In the genomic region with DNA sequence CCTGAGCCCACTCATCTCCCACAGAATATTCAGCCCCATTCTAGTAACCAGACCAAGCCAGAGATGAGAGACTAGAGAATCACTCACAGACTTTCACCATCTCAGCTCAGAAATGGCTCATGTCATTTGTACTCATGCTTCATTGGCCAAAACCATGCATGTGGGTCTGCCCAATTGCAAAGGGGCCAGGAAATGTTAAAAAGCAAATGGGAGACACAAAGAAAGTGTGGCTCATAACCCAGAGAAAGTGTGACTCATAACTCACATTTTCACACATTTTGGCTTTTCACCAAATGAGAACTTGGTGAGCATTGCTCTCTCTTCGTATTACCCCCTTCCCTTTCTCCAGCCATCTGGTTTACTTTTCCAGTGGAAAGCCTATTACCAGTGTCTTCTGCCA, we compare ENCODE assay signal across 9 cellular contexts.
DNase-seq lines count a peak whose midpoint lies in the region; ATAC-seq and TF ChIP-seq lines count a peak whose summit lies in the region.
"Had no signal": no experiment of that assay in that cellular context is flagged by ENCODE, and none has a peak within 500 bp of the region (broad histone marks: within the 10 kb centered on the region; RNA-seq: fewer than 3 reads in every experiment).

No MANE protein-coding gene starts in this region.

- no peaks in the 10 kb centered on the region for H3K36me3 Mint-ChIP-seq in activated T-cell treated with anti-CD3 and anti-CD28 coated beads, Interleukin-2, amount 50 U/mL, for 4 hours (ENCODE audit: insufficient read depth)
- H3K36me3 Mint-ChIP-seq in activated T-cell treated with anti-CD3 and anti-CD28 coated beads, Interleukin-2, amount 50 U/mL, for 24 hours (ENCODE audit: low read depth): no peaks in the 10 kb centered on the region
- no peaks in the 10 kb centered on the region for H3K36me3 Mint-ChIP-seq in T-helper 2 cell treated with Interferon-gamma antibody and Interleukin-4, amounts not matched to agents 5 μg/mL and 100 μg/mL, for 36 hours (ENCODE audit: low read depth)

- H3K4me1 ChIP-seq in adrenal gland (replicated peaks in 1 of 2): no peaks in the 10 kb centered on the region

- intact Hi-C loops in adrenal gland (cut with DNase I): no loop called here

- WGBS in adrenal gland, 4 donors: 70 to 92% (median 86%) methylated on average over 1 of the region's 1 CpG

- H3K4me1 Mint-ChIP-seq in activated T-cell treated with anti-CD3 and anti-CD28 coated beads, Interleukin-2, amount 50 U/mL, for 4 hours (ENCODE audit: low read depth): no peaks in the 10 kb centered on the region
- H3K4me1 Mint-ChIP-seq in activated T-cell treated with anti-CD3 and anti-CD28 coated beads, Interleukin-2, amount 50 U/mL, for 24 hours (ENCODE audit: low read depth): peaks cover 8% of the 10 kb centered on the region
- no peaks in the 10 kb centered on the region for H3K4me1 Mint-ChIP-seq in T-helper 2 cell treated with Interferon-gamma antibody and Interleukin-4, amounts not matched to agents 5 μg/mL and 100 μg/mL, for 36 hours (ENCODE audit: low read depth)
- H3K4me1 Mint-ChIP-seq: nephron progenitor cell had no signal

- H3K27ac Mint-ChIP-seq in activated T-cell treated with anti-CD3 and anti-CD28 coated beads, Interleukin-2, amount 50 U/mL, for 24 hours: no peak overlapping the region
- H3K27ac Mint-ChIP-seq in T-helper 2 cell treated with Interferon-gamma antibody and Interleukin-4, amounts not matched to agents 5 μg/mL and 100 μg/mL, for 36 hours: no peak overlapping the region
- H3K27ac Mint-ChIP-seq: nephron progenitor cell had no signal

- H3K36me3 ChIP-seq in adrenal gland (replicated peaks in 1 of 2): no peaks in the 10 kb centered on the region

- ATAC-seq in activated T-cell treated with anti-CD3 and anti-CD28 coated beads, Interleukin-2, amount 50 U/mL, for 4 hours: peak; percentile 96 to 97
- ATAC-seq in HG02610 (IDR thresholded peaks at IDR 0.05; ENCODE audit: unreplicated experiment): peak; percentile 93

- H3K27me3 ChIP-seq in adrenal gland: no peaks in the 10 kb centered on the region

- no peak for DNase-seq in activated T-cell treated with anti-CD3 and anti-CD28 coated beads, Interleukin-2, amount 50 U/mL, for 4 hours
- DNase-seq in activated T-cell treated with anti-CD3 and anti-CD28 coated beads, Interleukin-2, amount 50 U/mL, for 24 hours: no peak
- DNase-seq in T-helper 2 cell treated with Interferon-gamma antibody and Interleukin-4, amounts not matched to agents 5 μg/mL and 100 μg/mL, for 36 hours (ENCODE audit: low spot score): peak; percentile 13
- peak; percentile 8 to 23 for DNase-seq in stimulated activated CD8-positive, alpha-beta memory T cell treated with anti-CD3 and anti-CD28 coated beads, Interleukin-7, amount 100 ng/mL, for 48 hours (ENCODE audit: extremely low read depth in 1 of 2, low read depth in 1 of 2)
- no peak for DNase-seq in NCI-H1930 (lab: John Stamatoyannopoulos, UW)
- no peak for DNase-seq in NCI-H748 treated with DMSO at 0.1 percent for 48 hours (lab: John Stamatoyannopoulos, UW)
- no peak for DNase-seq in adrenal gland
- DNase-seq: nephron progenitor cell had no signal

- no peaks in the 10 kb centered on the region for H3K9me3 ChIP-seq in adrenal gland (replicated peaks in 1 of 3)

- H3K4me3 ChIP-seq in adrenal gland: no peak overlapping the region

- TF ChIP-seq CTCF in adrenal gland (IDR thresholded peaks at IDR 0.05): no peak

- no peaks in the 10 kb centered on the region for H3K9me3 Mint-ChIP-seq in activated T-cell treated with anti-CD3 and anti-CD28 coated beads, Interleukin-2, amount 50 U/mL, for 4 hours
- peaks cover 4% of the 10 kb centered on the region for H3K9me3 Mint-ChIP-seq in activated T-cell treated with anti-CD3 and anti-CD28 coated beads, Interleukin-2, amount 50 U/mL, for 24 hours
- no peaks in the 10 kb centered on the region for H3K9me3 Mint-ChIP-seq in T-helper 2 cell treated with Interferon-gamma antibody and Interleukin-4, amounts not matched to agents 5 μg/mL and 100 μg/mL, for 36 hours

- H3K27me3 Mint-ChIP-seq in activated T-cell treated with anti-CD3 and anti-CD28 coated beads, Interleukin-2, amount 50 U/mL, for 4 hours (ENCODE audit: low read depth): no peaks in the 10 kb centered on the region
- peaks cover 22% of the 10 kb centered on the region for H3K27me3 Mint-ChIP-seq in activated T-cell treated with anti-CD3 and anti-CD28 coated beads, Interleukin-2, amount 50 U/mL, for 24 hours
- H3K27me3 Mint-ChIP-seq in T-helper 2 cell treated with Interferon-gamma antibody and Interleukin-4, amounts not matched to agents 5 μg/mL and 100 μg/mL, for 36 hours (ENCODE audit: low read depth): peaks cover 2% of the 10 kb centered on the region

- H3K4me3 Mint-ChIP-seq in activated T-cell treated with anti-CD3 and anti-CD28 coated beads, Interleukin-2, amount 50 U/mL, for 4 hours: no peak overlapping the region
- no peak overlapping the region for H3K4me3 Mint-ChIP-seq in activated T-cell treated with anti-CD3 and anti-CD28 coated beads, Interleukin-2, amount 50 U/mL, for 24 hours
- H3K4me3 Mint-ChIP-seq in T-helper 2 cell treated with Interferon-gamma antibody and Interleukin-4, amounts not matched to agents 5 μg/mL and 100 μg/mL, for 36 hours: no peak overlapping the region
- H3K4me3 Mint-ChIP-seq: nephron progenitor cell had no signal

- no peak overlapping the region for H3K27ac ChIP-seq in adrenal gland

- no peak for TF ChIP-seq POLR2A in adrenal gland (IDR thresholded peaks at IDR 0.05)

Comparison
In these comparisons a context has a peak if more than half of its experiments do, and no peak if none do; other contexts are left out.
1. DNase-seq: peak in T-helper 2 cell treated with Interferon-gamma antibody and Interleukin-4, amounts not matched to agents 5 μg/mL and 100 μg/mL, for 36 hours (single experiment) and stimulated activated CD8-positive, alpha-beta memory T cell treated with anti-CD3 and anti-CD28 coated beads, Interleukin-7, amount 100 ng/mL, for 48 hours (2 of 2); none in activated T-cell treated with anti-CD3 and anti-CD28 coated beads, Interleukin-2, amount 50 U/mL, for 4 hours (single experiment), activated T-cell treated with anti-CD3 and anti-CD28 coated beads, Interleukin-2, amount 50 U/mL, for 24 hours (single experiment), NCI-H1930 (0 of 2), NCI-H748 treated with DMSO at 0.1 percent for 48 hours (single experiment) and adrenal gland (0 of 7).